ENCODE assay signal across 25 cellular contexts in genomic region chr3:159216295-159216694, GRCh38.
"Had no signal": no experiment of that assay in that cellular context is flagged by ENCODE, and none has a peak within 500 bp of the region (broad histone marks: within the 10 kb centered on the region; RNA-seq: fewer than 3 reads in every experiment).

No MANE protein-coding gene starts in this region.

- DNase-seq: naive thymus-derived CD4-positive, alpha-beta T cell; natural killer cell; nucleus accumbens; pancreas; retina; right cardiac atrium; right lobe of liver; sigmoid colon; small intestine; stimulated activated CD4-positive, alpha-beta T cell treated with anti-CD3 and anti-CD28 coated beads, Interleukin-15, amount 100 ng/mL, for 24 hours; stimulated activated CD4-positive, alpha-beta T cell treated with anti-CD3 and anti-CD28 coated beads, Interleukin-2, amount 100 ng/mL, for 24 hours; stimulated activated CD4-positive, alpha-beta T cell treated with anti-CD3 and anti-CD28 coated beads, Interleukin-2, amount 100 ng/mL, for 48 hours; stimulated activated CD4-positive, alpha-beta T cell treated with anti-CD3 and anti-CD28 coated beads, Interleukin-4, amount 100 ng/mL, for 24 hours; stimulated activated naive B cell treated with anti-CD40 and anti-IgM and Interleukin-4, amounts not matched to agents 10 μg/mL and 1 μg/mL and 100 μg/mL, for 72 hours; stimulated activated naive CD4-positive, alpha-beta T cell treated with Interleukin-2 at 50 U/mL for 16 hours; substantia nigra; testis; trophoblast cell; upper lobe of left lung had no signal

- H3K4me1 ChIP-seq: pancreas, prostate gland, right lobe of liver, sigmoid colon, suprapubic skin, testis, tibial nerve, upper lobe of left lung, vagina had no signal

- H3K27me3 ChIP-seq: neutrophil, pancreas, right lobe of liver, sigmoid colon, suprapubic skin, testis, tibial nerve, upper lobe of left lung, vagina had no signal

- H3K27ac ChIP-seq: neutrophil, pancreas, prostate gland, right lobe of liver, sigmoid colon, suprapubic skin, testis, tibial nerve, upper lobe of left lung, vagina had no signal

- ATAC-seq: naive thymus-derived CD4-positive, alpha-beta T cell; natural killer cell; pancreas; right cardiac atrium; right lobe of liver; stimulated activated effector memory CD8-positive, alpha-beta T cell treated with anti-CD3 and anti-CD28 coated beads, Interleukin-12 subunit alpha, Interleukin-12 subunit beta, amount 100 ng/mL, for 72 hours; stimulated activated naive B cell treated with anti-CD40 and anti-IgM and Interleukin-4, amounts not matched to agents 10 μg/mL and 1 μg/mL and 100 μg/mL, for 72 hours had no signal

- H3K36me3 ChIP-seq: neutrophil, pancreas, prostate gland, right lobe of liver, sigmoid colon, suprapubic skin, tibial nerve, upper lobe of left lung, vagina had no signal

- H3K9me3 ChIP-seq: neutrophil, pancreas, prostate gland, right lobe of liver, sigmoid colon, suprapubic skin, testis, tibial nerve, upper lobe of left lung, vagina had no signal

- H3K4me3 ChIP-seq: pancreas, prostate gland, right lobe of liver, sigmoid colon, suprapubic skin, testis, tibial nerve, upper lobe of left lung, vagina had no signal
